13 cellular contexts compared by ENCODE assay signal in the genomic region with DNA sequence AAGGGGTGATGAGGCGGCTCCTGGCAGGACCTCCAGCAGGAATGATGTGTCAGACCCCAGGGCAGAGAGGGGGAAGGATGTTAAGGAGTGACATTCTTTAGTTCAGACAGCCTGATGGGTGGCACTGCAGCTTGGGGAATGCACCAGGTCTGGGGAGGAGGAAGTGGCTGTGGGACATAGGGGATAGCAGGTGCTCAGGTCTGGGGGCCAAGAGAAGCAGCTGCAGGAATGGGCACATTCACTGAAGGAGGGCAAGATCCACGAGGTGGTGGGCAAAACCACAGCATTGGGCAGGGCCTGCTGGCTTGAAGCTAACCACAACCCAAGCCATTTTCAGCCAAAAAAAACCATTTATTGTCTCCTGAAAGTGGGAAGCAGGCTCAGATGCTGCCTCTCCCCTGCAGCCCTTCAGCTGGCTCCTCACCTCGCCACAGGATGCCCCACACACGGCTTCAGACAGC. TPM values are rescaled to one million over a fixed set of nuclear protein-coding genes. Genes with fewer than 3 reads are reported as not detected.
DNase-seq lines count a peak whose midpoint lies in the region; ATAC-seq, FAIRE-seq and TF ChIP-seq lines count a peak whose summit lies in the region.
"Had no signal": no experiment of that assay in that cellular context is flagged by ENCODE, and none has a peak within 500 bp of the region (broad histone marks: within the 10 kb centered on the region; RNA-seq: fewer than 3 reads in every experiment).

No MANE protein-coding gene starts in this region.

- no peaks in the 10 kb centered on the region for H3K79me2 ChIP-seq in GM12878 (ENCODE audit: control insufficient read depth, insufficient read depth, low read length)

- no peak for FAIRE-seq in GM12878 (lab: Jason Lieb, UNC)

- POLR2A ChIA-PET in GM12878 (lab: Charles Lee): no interaction called here

- ATAC-seq in GM12878: peak; percentile 23; the same call in 2 of the 3 replicates
- ATAC-seq: activated CD4-positive, CD25-positive, alpha-beta regulatory T cell treated with anti-CD3 and anti-CD28 coated beads, Interleukin-2, amount 50 U/mL, for 24 hours had no signal

- TF ChIP-seq POLR2A in GM12878 (IDR thresholded peaks at IDR 0.05; ENCODE audit: low read depth, low read length): no peak; the same call in 1 of the 2 replicates
- no peak for TF ChIP-seq POLR2A in prostate gland (IDR thresholded peaks at IDR 0.05)
- no peak for TF ChIP-seq POLR2A in Peyer's patch (IDR thresholded peaks at IDR 0.05)

- RAD21 ChIA-PET in GM12878 (lab: Charles Lee; ENCODE audit: unreplicated experiment): no interaction called here

- H3K36me3 ChIP-seq in GM12878 (ENCODE audit: control insufficient read depth in 2 of 2, insufficient read depth in 2 of 2, low read length in 1 of 2) (no peaks in the 10 kb centered on the region), prostate gland (no peaks in the 10 kb centered on the region), Peyer's patch (no peaks in the 10 kb centered on the region)

- SMC1A ChIA-PET in GM12878 (lab: Charles Lee; ENCODE audit: uncharacterized antibody, unreplicated experiment): no interaction called here

- H3K4me1 ChIP-seq in GM12878 (ENCODE audit: control insufficient read depth, insufficient read depth, low read length) (peaks cover 6% of the 10 kb centered on the region), prostate gland (replicated peaks) (peaks cover 22% of the 10 kb centered on the region), Peyer's patch (peaks cover 0 to 17% (median 0%) of the 10 kb centered on the region in 4 donors)

- TF ChIP-seq RAD21 in GM12878 (IDR thresholded peaks at IDR 0.05; ENCODE audit: insufficient read depth, low read depth, low read length): no peak

- CTCF ChIA-PET in GM12878 (lab: Yijun Ruan, JAX): interaction anchor here (1.5 kb wide), 1 partner anchor 82 kb away, joined by 5 read pairs; no protein-coding TSS in a partner anchor

- intact Hi-C loops in GM12878 (cut with micrococcal nuclease; ENCODE audit: unreplicated experiment): no loop called here
- intact Hi-C loops in prostate gland (cut with DNase I): no loop called here

- H3K27ac ChIP-seq in GM12878 (ENCODE audit: control insufficient read depth, insufficient read depth) (no peak overlapping the region), prostate gland (peak overlapping the region; percentile 16 to 17), Peyer's patch (no peak overlapping the region)

- H2AFZ ChIP-seq in GM12878 (ENCODE audit: control insufficient read depth, low read depth, low read length): no peak overlapping the region

- H4K20me1 ChIP-seq in GM12878 (ENCODE audit: control insufficient read depth, insufficient read depth): no peaks in the 10 kb centered on the region

- H3K27me3 ChIP-seq in GM12878 (replicated peaks in 1 of 2; ENCODE audit: control insufficient read depth in 2 of 2, insufficient read depth in 2 of 2, low read length in 1 of 2): no peaks in the 10 kb centered on the region
- H3K27me3 ChIP-seq in prostate gland (replicated peaks; ENCODE audit: insufficient read depth): no peaks in the 10 kb centered on the region
- no peaks in the 10 kb centered on the region for H3K27me3 ChIP-seq in Peyer's patch

- DNase-seq in AG10803 (ENCODE audit: low read depth): peak; percentile 38
- DNase-seq in Jurkat, Clone E6-1 (ENCODE audit: low read depth, low spot score): peak; percentile 11
- DNase-seq in GM12878 (ENCODE audit: low read depth, low spot score): no peak
- DNase-seq in prostate gland (ENCODE audit: low spot score): no peak
- DNase-seq in Peyer's patch: no peak
- no peak for DNase-seq in NK-92 treated with Interleukin-12 subunit alpha and Interleukin-12 subunit beta, amount 100 ng/mL, for 24 hours (lab: John Stamatoyannopoulos, UW)
- no peak for DNase-seq in AML-193 (lab: John Stamatoyannopoulos, UW)
- no peak for DNase-seq in activated naive CD4-positive, alpha-beta T cell treated with anti-CD3 and anti-CD28 coated beads, Interleukin-2, amount 50 U/mL, for 16 hours
- DNase-seq: GOT3, KBM-7 had no signal

- no peak overlapping the region for H3K4me3 ChIP-seq in AG10803 (ENCODE audit: low read length)
- H3K4me3 ChIP-seq in Jurkat, Clone E6-1 (ENCODE audit: low read length): no peak overlapping the region
- no peak overlapping the region for H3K4me3 ChIP-seq in GM12878
- H3K4me3 ChIP-seq in prostate gland: no peak overlapping the region
- no peak overlapping the region for H3K4me3 ChIP-seq in Peyer's patch

- no TSS peak for BruUV-seq in GM12878 (replicated peaks; lab: Mats Ljungman, UMichigan)

- 42% methylated on average over 4 of the region's 4 CpGs for WGBS in GM12878 (ENCODE audit: insufficient coverage, insufficient replicate concordance, low lambda C conversion rate, missing lambda C conversion rate)
- 70% methylated on average over 4 of the region's 4 CpGs for WGBS in prostate gland

- no peak overlapping the region for H3K9ac ChIP-seq in GM12878 (ENCODE audit: control insufficient read depth, insufficient read depth, low read length)

- in situ Hi-C loops in GM12878 (cut with MboI): no loop called here

- no peaks in the 10 kb centered on the region for H3K9me3 ChIP-seq in GM12878 (replicated peaks; ENCODE audit: control insufficient read depth, insufficient read depth, low read length)
- H3K9me3 ChIP-seq in prostate gland: no peaks in the 10 kb centered on the region
- no peaks in the 10 kb centered on the region for H3K9me3 ChIP-seq in Peyer's patch

- no peak for TF ChIP-seq EP300 in GM12878 (IDR thresholded peaks at IDR 0.05; ENCODE audit: borderline replicate concordance in 1 of 2, control insufficient read depth in 1 of 2, low read depth in 2 of 2, low read length in 2 of 2)

- no peak for TF ChIP-seq CTCF in AG10803 (conservative IDR thresholded peaks at IDR 0.05; ENCODE audit: low read length)
- TF ChIP-seq CTCF in GM12878 (IDR thresholded peaks at IDR 0.05 in 2 of 3, conservative IDR thresholded peaks at IDR 0.05 in 1 of 3; ENCODE audit: control insufficient read depth in 2 of 3, extremely low read depth in 1 of 3, insufficient read depth in 1 of 3, low read depth in 3 of 3, low read length in 3 of 3): no peak
- TF ChIP-seq CTCF in prostate gland (IDR thresholded peaks at IDR 0.05): no peak
- TF ChIP-seq CTCF in Peyer's patch (IDR thresholded peaks at IDR 0.05): no peak

- H3K4me2 ChIP-seq in GM12878 (ENCODE audit: control insufficient read depth, insufficient read depth): no peak overlapping the region

TF ChIP-seq in GM12878, 131 proteins besides CTCF, POLR2A, EP300 and RAD21 (continues in another document):
- TF ChIP-seq CEBPB (IDR thresholded peaks at IDR 0.05; ENCODE audit: borderline replicate concordance in 1 of 2, low read depth in 2 of 2, low read length in 2 of 2): no peak
- TF ChIP-seq, protein P1, sequence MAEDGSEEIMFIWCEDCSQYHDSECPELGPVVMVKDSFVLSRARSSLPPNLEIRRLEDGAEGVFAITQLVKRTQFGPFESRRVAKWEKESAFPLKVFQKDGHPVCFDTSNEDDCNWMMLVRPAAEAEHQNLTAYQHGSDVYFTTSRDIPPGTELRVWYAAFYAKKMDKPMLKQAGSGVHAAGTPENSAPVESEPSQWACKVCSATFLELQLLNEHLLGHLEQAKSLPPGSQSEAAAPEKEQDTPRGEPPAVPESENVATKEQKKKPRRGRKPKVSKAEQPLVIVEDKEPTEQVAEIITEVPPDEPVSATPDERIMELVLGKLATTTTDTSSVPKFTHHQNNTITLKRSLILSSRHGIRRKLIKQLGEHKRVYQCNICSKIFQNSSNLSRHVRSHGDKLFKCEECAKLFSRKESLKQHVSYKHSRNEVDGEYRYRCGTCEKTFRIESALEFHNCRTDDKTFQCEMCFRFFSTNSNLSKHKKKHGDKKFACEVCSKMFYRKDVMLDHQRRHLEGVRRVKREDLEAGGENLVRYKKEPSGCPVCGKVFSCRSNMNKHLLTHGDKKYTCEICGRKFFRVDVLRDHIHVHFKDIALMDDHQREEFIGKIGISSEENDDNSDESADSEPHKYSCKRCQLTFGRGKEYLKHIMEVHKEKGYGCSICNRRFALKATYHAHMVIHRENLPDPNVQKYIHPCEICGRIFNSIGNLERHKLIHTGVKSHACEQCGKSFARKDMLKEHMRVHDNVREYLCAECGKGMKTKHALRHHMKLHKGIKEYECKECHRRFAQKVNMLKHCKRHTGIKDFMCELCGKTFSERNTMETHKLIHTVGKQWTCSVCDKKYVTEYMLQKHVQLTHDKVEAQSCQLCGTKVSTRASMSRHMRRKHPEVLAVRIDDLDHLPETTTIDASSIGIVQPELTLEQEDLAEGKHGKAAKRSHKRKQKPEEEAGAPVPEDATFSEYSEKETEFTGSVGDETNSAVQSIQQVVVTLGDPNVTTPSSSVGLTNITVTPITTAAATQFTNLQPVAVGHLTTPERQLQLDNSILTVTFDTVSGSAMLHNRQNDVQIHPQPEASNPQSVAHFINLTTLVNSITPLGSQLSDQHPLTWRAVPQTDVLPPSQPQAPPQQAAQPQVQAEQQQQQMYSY (CRISPR knock-in tag; IDR thresholded peaks at IDR 0.05): no peak

RNA-seq across cellular contexts. Expression of a gene that starts 26.5 kb away (rescaled TPM):
- not detected for polyA plus RNA-seq in Jurkat, Clone E6-1 (2012; ENCODE audit: insufficient read depth, insufficient read length)
- total RNA-seq in GM12878 (2013; cell fraction: nucleolus; rRNA removed): not detected in 2 replicates
- total RNA-seq in GM12878 (2014; rRNA removed): not detected in 2 replicates
- total RNA-seq in GM12878 (2014; rRNA removed; fragmentation: Illumina TruSeq; extraction: Trizol): not detected in 2 replicates
- not detected in 2 replicates for total RNA-seq in GM12878 (2021)
- not detected for polyA plus RNA-seq in GM12878 (2011; ENCODE audit: low read depth)
- not detected in 2 replicates for polyA plus RNA-seq in GM12878 (2011; rRNA removed)
- 0.04 and 0.08 TPM in 2 replicates for polyA plus RNA-seq in GM12878 (2011; cell fraction: cytosol; rRNA removed)
- polyA plus RNA-seq in GM12878 (2011; cell fraction: nucleus; rRNA removed): 0.09 and 0.15 TPM in 2 replicates
- not detected in 2 replicates for polyA plus RNA-seq in GM12878 (2012)
- not detected in 2 replicates for polyA plus RNA-seq in GM12878 (2014; fragmentation: Illumina TruSeq; extraction: Trizol)
- polyA plus RNA-seq in GM12878 (2014; fragmentation: Nextera tagmentation; extraction: Ambion mirVana): not detected
- not detected in 2 replicates for polyA plus RNA-seq in GM12878 (2014; rRNA removed)
- polyA plus RNA-seq in GM12878 (2016; fragmentation: Nextera tagmentation; extraction: Ambion mirVana): under 1 TPM in 1 of 2 experiments, not detected in 1; 0.17 TPM
- polyA minus RNA-seq in GM12878 (2011; rRNA and poly(A)+ RNA removed): not detected in 2 replicates
- polyA minus RNA-seq in GM12878 (2011; cell fraction: cytosol; rRNA and poly(A)+ RNA removed): not detected in 2 replicates
- polyA minus RNA-seq in GM12878 (2011; cell fraction: nucleus; rRNA and poly(A)+ RNA removed): not detected in 2 replicates
- 1 to 10 TPM in 1 of 2 donors, under 1 TPM in 1; 0.09 to 2.0 TPM for total RNA-seq in prostate gland
- total RNA-seq in Peyer's patch: under 1 TPM in 1 of 4 donors, not detected in 3; 0.40 TPM
- total RNA-seq: dermis microvascular lymphatic vessel endothelial cell, NCI-H460 had no signal

Comparison
In these comparisons a context has a peak if more than half of its experiments do, and no peak if none do; other contexts are left out.
1. DNase-seq: peak in AG10803 (single experiment) and Jurkat, Clone E6-1 (single experiment); none in GM12878 (single experiment), prostate gland (single experiment), Peyer's patch (0 of 3), NK-92 treated with Interleukin-12 subunit alpha and Interleukin-12 subunit beta, amount 100 ng/mL, for 24 hours (single experiment), AML-193 (0 of 2) and activated naive CD4-positive, alpha-beta T cell treated with anti-CD3 and anti-CD28 coated beads, Interleukin-2, amount 50 U/mL, for 16 hours (single experiment).
2. H3K27ac ChIP-seq: peak in prostate gland (2 of 2); none in GM12878 (single experiment) and Peyer's patch (0 of 4).